11 cellular contexts compared by ENCODE assay signal in the genomic region with DNA sequence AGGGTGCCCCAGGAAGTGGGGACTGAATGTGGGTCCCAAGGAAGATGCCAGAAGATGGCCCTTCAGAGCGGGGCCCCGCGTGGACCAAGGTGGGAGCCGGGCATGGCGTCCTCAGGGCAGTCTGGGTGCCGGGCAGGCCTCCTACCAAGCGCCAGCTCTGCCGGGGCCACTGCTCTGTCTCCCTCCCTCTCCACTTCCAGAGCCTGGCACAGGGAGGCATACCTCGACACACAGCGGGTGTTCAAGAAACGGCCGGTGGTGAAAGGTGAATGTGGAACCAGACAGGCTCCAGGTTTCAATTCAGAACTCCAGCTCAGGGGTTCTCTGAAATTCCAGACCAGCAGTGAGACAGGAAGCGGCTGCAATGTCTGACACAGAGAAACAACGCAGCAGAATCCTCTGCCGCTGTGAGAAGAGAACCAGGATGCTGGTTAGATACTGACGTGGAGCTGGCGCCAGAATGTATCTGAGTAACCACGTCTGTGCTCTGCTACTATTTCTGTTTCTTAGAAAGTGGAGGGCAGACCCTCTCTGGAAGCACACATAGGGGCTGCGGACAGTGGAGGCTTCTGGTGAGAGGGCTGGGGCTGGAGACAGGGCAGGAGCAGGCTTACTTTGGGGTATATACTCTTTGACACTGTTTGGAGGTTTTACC. TPM values are rescaled to one million over a fixed set of nuclear protein-coding genes. Genes with fewer than 3 reads are reported as not detected.
DNase-seq lines count a peak whose midpoint lies in the region; ATAC-seq and TF ChIP-seq lines count a peak whose summit lies in the region.
"Had no signal": no experiment of that assay in that cellular context is flagged by ENCODE, and none has a peak within 500 bp of the region (broad histone marks: within the 10 kb centered on the region; RNA-seq: fewer than 3 reads in every experiment).

No MANE protein-coding gene starts in this region.

- peak overlapping the region; percentile 52 for H3K27ac Mint-ChIP-seq in stimulated activated memory B cell treated with anti-CD40 and anti-IgM and Interleukin-4, amounts not matched to agents 10 μg/mL and 1 μg/mL and 100 μg/mL, for 72 hours

- RAD21 ChIA-PET in HCT116 (lab: Charles Lee; ENCODE audit: low non-redundant PET in 1 of 2, low total read pairs in 2 of 2, uncharacterized antibody in 2 of 2, unreplicated experiment in 2 of 2), result no interaction called here

- H2AFZ ChIP-seq in HCT116 (ENCODE audit: low read depth, low read length, poor library complexity, severe bottlenecking), result peak overlapping the region; percentile 54

- H3K36me3 Mint-ChIP-seq in stimulated activated memory B cell treated with anti-CD40 and anti-IgM and Interleukin-4, amounts not matched to agents 10 μg/mL and 1 μg/mL and 100 μg/mL, for 72 hours, result no peaks in the 10 kb centered on the region

- BruUV-seq in HCT116 (replicated peaks; lab: Mats Ljungman, UMichigan), result no TSS peak

- intact Hi-C loops in HCT116 (cut with micrococcal nuclease), result no loop called here
- intact Hi-C loops in transverse colon (cut with DNase I; ENCODE audit: low total_unique reads), result loop anchor here (10.0 kb wide), 1 partner anchor 688 kb away; a partner anchor contains a TSS

- peaks cover 54% of the 10 kb centered on the region for H3K27me3 ChIP-seq in HCT116 (ENCODE audit: insufficient read depth, low read length)
- H3K27me3 ChIP-seq in transverse colon, result peaks cover 18% of the 10 kb centered on the region

- POLR2A ChIA-PET in HCT116 (lab: Charles Lee), result no interaction called here

- no peak overlapping the region for H3K4me3 Mint-ChIP-seq in stimulated activated memory B cell treated with anti-CD40 and anti-IgM and Interleukin-4, amounts not matched to agents 10 μg/mL and 1 μg/mL and 100 μg/mL, for 72 hours

- ATAC-seq in HCT116 (peak; percentile 66), GM18498 (IDR thresholded peaks at IDR 0.05; ENCODE audit: unreplicated experiment) (no peak)
- peak; percentile 45 for ATAC-seq in stimulated activated memory B cell treated with anti-CD40 and anti-IgM and Interleukin-4, amounts not matched to agents 10 μg/mL and 1 μg/mL and 100 μg/mL, for 72 hours

- H3K27ac ChIP-seq in HCT116 (ENCODE audit: low read depth, low read length) (no peak overlapping the region), transverse colon (peak overlapping the region in 2 of 4 donors; percentile 21 to 24)

- no peak overlapping the region for H3K9ac ChIP-seq in HCT116 (ENCODE audit: low read length)

- DNase-seq in HCT116 (ENCODE audit: low read depth, low spot score) (no peak), astrocyte of the spinal cord (ENCODE audit: low read depth, low spot score) (peak; percentile 51), hepatic stellate cell (ENCODE audit: low spot score) (peak; percentile 55), transverse colon (no peak), pons (ENCODE audit: low spot score) (no peak)
- DNase-seq: NCI-H2107, SIG-M5 had no signal

- H3K4me1 ChIP-seq in HCT116 (ENCODE audit: control insufficient read depth in 1 of 2, insufficient read depth in 2 of 2, low read length in 2 of 2) (peaks cover 2 to 7% of the 10 kb centered on the region in 2 experiments; a peak in 1 of 4 replicates), transverse colon (peaks cover 0 to 15% (median 1%) of the 10 kb centered on the region in 4 donors)

- WGBS in transverse colon (ENCODE audit: low coverage in 1 of 2), 2 donors, result 24 to 55% methylated on average over 3 to 18 of the region's 19 CpGs

- H3K79me2 ChIP-seq in HCT116 (ENCODE audit: insufficient read depth, low read length), result no peaks in the 10 kb centered on the region

- CTCF ChIA-PET in HCT116 (lab: Charles Lee), result interaction anchor here (1.6 to 1.8 kb wide), 2 partner anchors 11 to 681 kb away, joined by 6 read pairs; no protein-coding TSS in a partner anchor

- no peaks in the 10 kb centered on the region for H3K9me2 ChIP-seq in HCT116 (ENCODE audit: insufficient read depth)

- in situ Hi-C loops in astrocyte of the spinal cord (cut with HindIII; ENCODE audit: low sequenced_read_pairs) (no loop called here), transverse colon (cut with MboI; ENCODE audit: low pct_ligation_motif_present in 1 of 4, low pct_unique_long_range_greater_than_20kb in 1 of 4, low sequenced_read_pairs in 3 of 4) (no loop called here)

- peak overlapping the region in 1 of 2 experiments; percentile 33; a peak in 2 of 4 replicates for H3K4me3 ChIP-seq in HCT116 (replicated peaks in 1 of 2; ENCODE audit: low read depth in 1 of 2, low read length in 2 of 2)
- no peak overlapping the region for H3K4me3 ChIP-seq in astrocyte of the spinal cord (ENCODE audit: low read depth, low read length)
- H3K4me3 ChIP-seq in transverse colon, result peak overlapping the region in 1 of 4 donors; percentile 8

- H3K9me3 ChIP-seq in HCT116 (ENCODE audit: control insufficient read depth in 1 of 2, insufficient read depth in 1 of 2, low read depth in 1 of 2, low read length in 2 of 2) (no peaks in the 10 kb centered on the region), transverse colon (no peaks in the 10 kb centered on the region)
- H3K9me3 ChIP-seq: neutrophil had no signal

- TF ChIP-seq CTCF in HCT116 (IDR thresholded peaks at IDR 0.05 in 2 of 3, conservative IDR thresholded peaks at IDR 0.05 in 1 of 3; ENCODE audit: borderline replicate concordance in 1 of 3, insufficient read depth in 1 of 3, low read depth in 2 of 3, low read length in 2 of 3), result no peak
- no peak for TF ChIP-seq CTCF in astrocyte of the spinal cord (IDR thresholded peaks at IDR 0.05; ENCODE audit: low read depth, low read length)
- TF ChIP-seq CTCF in transverse colon (IDR thresholded peaks at IDR 0.05), result no peak

- TF ChIP-seq EP300 in transverse colon (IDR thresholded peaks at IDR 0.05; ENCODE audit: low read depth), result no peak

- peaks cover 15% of the 10 kb centered on the region for H3K4me1 Mint-ChIP-seq in stimulated activated memory B cell treated with anti-CD40 and anti-IgM and Interleukin-4, amounts not matched to agents 10 μg/mL and 1 μg/mL and 100 μg/mL, for 72 hours

- H3K27me3 Mint-ChIP-seq in stimulated activated memory B cell treated with anti-CD40 and anti-IgM and Interleukin-4, amounts not matched to agents 10 μg/mL and 1 μg/mL and 100 μg/mL, for 72 hours, result peaks cover 38% of the 10 kb centered on the region

- no peaks in the 10 kb centered on the region for H3K9me3 Mint-ChIP-seq in stimulated activated memory B cell treated with anti-CD40 and anti-IgM and Interleukin-4, amounts not matched to agents 10 μg/mL and 1 μg/mL and 100 μg/mL, for 72 hours

- H4K20me1 ChIP-seq in HCT116 (ENCODE audit: insufficient read depth), result no peaks in the 10 kb centered on the region

- no peak for TF ChIP-seq RAD21 in HCT116 (IDR thresholded peaks at IDR 0.05; ENCODE audit: low read depth)

- H3K36me3 ChIP-seq in HCT116 (ENCODE audit: control insufficient read depth in 1 of 2, insufficient read depth in 2 of 2, low read length in 2 of 2) (no peaks in the 10 kb centered on the region), transverse colon (no peaks in the 10 kb centered on the region)
- H3K36me3 ChIP-seq: neutrophil had no signal

- peak overlapping the region; percentile 58 for H3K4me2 ChIP-seq in HCT116 (ENCODE audit: low read length)

- TF ChIP-seq POLR2A in HCT116 (IDR thresholded peaks at IDR 0.05; ENCODE audit: borderline replicate concordance, extremely low read depth, insufficient read depth, insufficient read length) (no peak), transverse colon (IDR thresholded peaks at IDR 0.05) (no peak)

TF ChIP-seq in HCT116, 20 proteins besides CTCF, POLR2A, EP300 and RAD21:
- no peak for TF ChIP-seq TCF7L2 (IDR thresholded peaks at IDR 0.05; ENCODE audit: borderline replicate concordance, extremely low read depth, insufficient read depth, insufficient read length)
- TF ChIP-seq, protein P1, sequence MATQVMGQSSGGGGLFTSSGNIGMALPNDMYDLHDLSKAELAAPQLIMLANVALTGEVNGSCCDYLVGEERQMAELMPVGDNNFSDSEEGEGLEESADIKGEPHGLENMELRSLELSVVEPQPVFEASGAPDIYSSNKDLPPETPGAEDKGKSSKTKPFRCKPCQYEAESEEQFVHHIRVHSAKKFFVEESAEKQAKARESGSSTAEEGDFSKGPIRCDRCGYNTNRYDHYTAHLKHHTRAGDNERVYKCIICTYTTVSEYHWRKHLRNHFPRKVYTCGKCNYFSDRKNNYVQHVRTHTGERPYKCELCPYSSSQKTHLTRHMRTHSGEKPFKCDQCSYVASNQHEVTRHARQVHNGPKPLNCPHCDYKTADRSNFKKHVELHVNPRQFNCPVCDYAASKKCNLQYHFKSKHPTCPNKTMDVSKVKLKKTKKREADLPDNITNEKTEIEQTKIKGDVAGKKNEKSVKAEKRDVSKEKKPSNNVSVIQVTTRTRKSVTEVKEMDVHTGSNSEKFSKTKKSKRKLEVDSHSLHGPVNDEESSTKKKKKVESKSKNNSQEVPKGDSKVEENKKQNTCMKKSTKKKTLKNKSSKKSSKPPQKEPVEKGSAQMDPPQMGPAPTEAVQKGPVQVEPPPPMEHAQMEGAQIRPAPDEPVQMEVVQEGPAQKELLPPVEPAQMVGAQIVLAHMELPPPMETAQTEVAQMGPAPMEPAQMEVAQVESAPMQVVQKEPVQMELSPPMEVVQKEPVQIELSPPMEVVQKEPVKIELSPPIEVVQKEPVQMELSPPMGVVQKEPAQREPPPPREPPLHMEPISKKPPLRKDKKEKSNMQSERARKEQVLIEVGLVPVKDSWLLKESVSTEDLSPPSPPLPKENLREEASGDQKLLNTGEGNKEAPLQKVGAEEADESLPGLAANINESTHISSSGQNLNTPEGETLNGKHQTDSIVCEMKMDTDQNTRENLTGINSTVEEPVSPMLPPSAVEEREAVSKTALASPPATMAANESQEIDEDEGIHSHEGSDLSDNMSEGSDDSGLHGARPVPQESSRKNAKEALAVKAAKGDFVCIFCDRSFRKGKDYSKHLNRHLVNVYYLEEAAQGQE (IDR thresholded peaks at IDR 0.05; ENCODE audit: low read depth), result no peak
- no peak for TF ChIP-seq SP1 (IDR thresholded peaks at IDR 0.05; ENCODE audit: low read depth)
- no peak for TF ChIP-seq ZNF274 (IDR thresholded peaks at IDR 0.05; ENCODE audit: low read depth, low read length)
- TF ChIP-seq, protein P2, sequence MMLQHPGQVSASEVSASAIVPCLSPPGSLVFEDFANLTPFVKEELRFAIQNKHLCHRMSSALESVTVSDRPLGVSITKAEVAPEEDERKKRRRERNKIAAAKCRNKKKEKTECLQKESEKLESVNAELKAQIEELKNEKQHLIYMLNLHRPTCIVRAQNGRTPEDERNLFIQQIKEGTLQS (IDR thresholded peaks at IDR 0.05), result no peak
- no peak for TF ChIP-seq POLR2AphosphoS5 (IDR thresholded peaks at IDR 0.05; ENCODE audit: low read depth, low read length)

RNA-seq across cellular contexts. Expression of a gene that starts 12.8 kb away (rescaled TPM):
- not detected for total RNA-seq in HCT116 (2021; ENCODE audit: unreplicated experiment)
- polyA plus RNA-seq in HCT116 (2012), result not detected in 2 replicates
- total RNA-seq in transverse colon, result not detected
- total RNA-seq: bronchial epithelial cell had no signal

Comparison
In these comparisons a context has a peak if more than half of its experiments do, and no peak if none do; other contexts are left out.
1. DNase-seq: peak in astrocyte of the spinal cord (single experiment) and hepatic stellate cell (single experiment); none in HCT116 (single experiment), transverse colon (single experiment) and pons (single experiment).